Comparison of ENCODE assay signal across 26 cellular contexts in genomic region chr2:50672286-50672685, GRCh38.
"Had no signal": no experiment of that assay in that cellular context is flagged by ENCODE, and none has a peak within 500 bp of the region (broad histone marks: within the 10 kb centered on the region; RNA-seq: fewer than 3 reads in every experiment).

No MANE protein-coding gene starts in this region.

- H3K4me3 ChIP-seq: left ventricle myocardium inferior, lung, pancreas, prostate gland, smooth muscle cell, tibial nerve, uterus had no signal

- H3K4me2 ChIP-seq: smooth muscle cell had no signal

- FAIRE-seq: pancreas had no signal

- H3K4me1 ChIP-seq: left ventricle myocardium inferior, pancreas, prostate gland, uterus had no signal

- H3K36me3 Mint-ChIP-seq: immature natural killer cell; mesothelial cell of epicardium; naive thymus-derived CD4-positive, alpha-beta T cell; stimulated activated memory B cell treated with anti-CD40 and anti-IgM and Interleukin-4, amounts not matched to agents 10 μg/mL and 1 μg/mL and 100 μg/mL, for 72 hours; type B pancreatic cell had no signal

- H3K27ac ChIP-seq: left ventricle myocardium inferior, pancreas, prostate gland, tibial nerve, uterus had no signal

- H3K27ac Mint-ChIP-seq: immature natural killer cell; mesothelial cell of epicardium; naive thymus-derived CD4-positive, alpha-beta T cell; natural killer cell treated with Interleukin-12 subunit alpha and Interleukin-12 subunit beta and Interleukin-15 and Interleukin-18, amount 100 ng/mL, for 72 hours; stimulated activated memory B cell treated with anti-CD40 and anti-IgM and Interleukin-4, amounts not matched to agents 10 μg/mL and 1 μg/mL and 100 μg/mL, for 72 hours; stimulated activated naive CD8-positive, alpha-beta T cell treated with anti-CD3 and anti-CD28 coated beads, Interleukin-15, amount 100 ng/mL, for 72 hours; type B pancreatic cell had no signal

- H3K36me3 ChIP-seq: left ventricle myocardium inferior, pancreas, prostate gland, tibial nerve, uterus had no signal

- H3K4me3 Mint-ChIP-seq: immature natural killer cell; mesothelial cell of epicardium; naive thymus-derived CD4-positive, alpha-beta T cell; natural killer cell treated with Interleukin-12 subunit alpha and Interleukin-12 subunit beta and Interleukin-15 and Interleukin-18, amount 100 ng/mL, for 72 hours; stimulated activated memory B cell treated with anti-CD40 and anti-IgM and Interleukin-4, amounts not matched to agents 10 μg/mL and 1 μg/mL and 100 μg/mL, for 72 hours; stimulated activated naive CD8-positive, alpha-beta T cell treated with anti-CD3 and anti-CD28 coated beads, Interleukin-15, amount 100 ng/mL, for 72 hours; type B pancreatic cell had no signal

- H3K9me3 ChIP-seq: pancreas, prostate gland, tibial nerve, uterus had no signal

- H3K27me3 ChIP-seq: pancreas, tibial nerve, uterus had no signal

- H3K27me3 Mint-ChIP-seq: naive thymus-derived CD4-positive, alpha-beta T cell; natural killer cell treated with Interleukin-12 subunit alpha and Interleukin-12 subunit beta and Interleukin-15 and Interleukin-18, amount 100 ng/mL, for 72 hours; stimulated activated memory B cell treated with anti-CD40 and anti-IgM and Interleukin-4, amounts not matched to agents 10 μg/mL and 1 μg/mL and 100 μg/mL, for 72 hours; stimulated activated naive CD8-positive, alpha-beta T cell treated with anti-CD3 and anti-CD28 coated beads, Interleukin-15, amount 100 ng/mL, for 72 hours had no signal

- DNase-seq: hypothalamus; immature natural killer cell; kidney; left ventricle myocardium inferior; mesendoderm; naive thymus-derived CD4-positive, alpha-beta T cell; pancreas; posterior cingulate gyrus; retina; right cardiac atrium; stimulated activated CD4-positive, alpha-beta T cell treated with anti-CD3 and anti-CD28 coated beads, Interleukin-1b, Interleukin-23, amount 100 ng/mL, for 48 hours; stimulated activated CD4-positive, alpha-beta T cell treated with anti-CD3 and anti-CD28 coated beads, Interleukin-2, amount 100 ng/mL, for 48 hours; stimulated activated CD4-positive, alpha-beta T cell treated with anti-CD3 and anti-CD28 coated beads, Interleukin-4, amount 100 ng/mL, for 4 hours; stimulated activated CD8-positive, alpha-beta memory T cell treated with anti-CD3 and anti-CD28 coated beads, Interleukin-4, amount 100 ng/mL, for 48 hours; stimulated activated naive CD4-positive, alpha-beta T cell treated with Interleukin-2 at 50 U/mL for 16 hours; stimulated activated naive CD8-positive, alpha-beta T cell treated with anti-CD3 and anti-CD28 coated beads, Interleukin-15, amount 100 ng/mL, for 72 hours; substantia nigra; uterus had no signal

- H3K4me1 Mint-ChIP-seq: immature natural killer cell; mesothelial cell of epicardium; naive thymus-derived CD4-positive, alpha-beta T cell; stimulated activated memory B cell treated with anti-CD40 and anti-IgM and Interleukin-4, amounts not matched to agents 10 μg/mL and 1 μg/mL and 100 μg/mL, for 72 hours; stimulated activated naive CD8-positive, alpha-beta T cell treated with anti-CD3 and anti-CD28 coated beads, Interleukin-15, amount 100 ng/mL, for 72 hours had no signal
